Comparison of ENCODE assay signal across 25 cellular contexts in genomic region chr11:46522682-46523281, GRCh38.
DNase-seq lines count a peak whose midpoint lies in the region; ATAC-seq, FAIRE-seq and TF ChIP-seq lines count a peak whose summit lies in the region.
"Had no signal": no experiment of that assay in that cellular context is flagged by ENCODE, and none has a peak within 500 bp of the region (broad histone marks: within the 10 kb centered on the region; RNA-seq: fewer than 3 reads in every experiment).

No MANE protein-coding gene starts in this region.

- H3K9me3 ChIP-seq in HEK293 (ENCODE audit: control insufficient read depth, insufficient read depth, low read depth, low read length) (no peaks in the 10 kb centered on the region), small intestine (ENCODE audit: control insufficient read depth, low read depth) (no peaks in the 10 kb centered on the region)
- H3K9me3 ChIP-seq: breast epithelium, HAP-1, prostate gland had no signal

- H3K27ac ChIP-seq in HEK293 (ENCODE audit: extremely low read depth, low read depth, low read length) (no peak overlapping the region), small intestine (ENCODE audit: low read depth in 1 of 2, low read length in 1 of 2) (peak overlapping the region in 1 of 2 donors; percentile 25)
- H3K27ac ChIP-seq: breast epithelium, prostate gland, skin epidermis, tibial nerve had no signal

- TF ChIP-seq CTCF in HEK293 (tag by site-specific recombination; IDR thresholded peaks at IDR 0.05) (no peak), WTC11 (IDR thresholded peaks at IDR 0.05) (no peak)

- H3K4me3 ChIP-seq in HEK293 (ENCODE audit: low read depth, low read length) (no peak overlapping the region), small intestine (ENCODE audit: low read depth in 1 of 2, low read length in 2 of 2) (no peak overlapping the region)
- H3K4me3 ChIP-seq: breast epithelium, HAP-1, prostate gland, skin epidermis, tibial nerve had no signal

- H3K4me3 Mint-ChIP-seq in WTC11: no peak overlapping the region
- no peak overlapping the region for H3K4me3 Mint-ChIP-seq in stimulated activated memory B cell treated with anti-CD40 and anti-IgM and Interleukin-4, amounts not matched to agents 10 μg/mL and 1 μg/mL and 100 μg/mL, for 72 hours
- H3K4me3 Mint-ChIP-seq: natural killer cell had no signal

- H3K4me1 ChIP-seq in HEK293 (ENCODE audit: control insufficient read depth, insufficient read depth, low read length) (peaks cover 4% of the 10 kb centered on the region), small intestine (ENCODE audit: control insufficient read depth in 2 of 2, insufficient read depth in 1 of 2, low read depth in 1 of 2, low read length in 1 of 2) (peaks cover 5 to 7% of the 10 kb centered on the region in 2 donors)
- H3K4me1 ChIP-seq: HAP-1, prostate gland had no signal

- H3K9me3 Mint-ChIP-seq in WTC11: peaks cover 6% of the 10 kb centered on the region
- no peaks in the 10 kb centered on the region for H3K9me3 Mint-ChIP-seq in stimulated activated memory B cell treated with anti-CD40 and anti-IgM and Interleukin-4, amounts not matched to agents 10 μg/mL and 1 μg/mL and 100 μg/mL, for 72 hours
- H3K9me3 Mint-ChIP-seq: natural killer cell had no signal

- DNase-seq in WTC11 (ENCODE audit: low spot score): no peak
- DNase-seq in left lobe of liver (ENCODE audit: low spot score): no peak
- DNase-seq in small intestine: peak; percentile 40
- no peak for DNase-seq in DMS153 (lab: John Stamatoyannopoulos, UW)
- DNase-seq in activated CD4-positive, alpha-beta T cell treated with anti-CD3 and anti-CD28 coated beads for 4 hours: no peak
- DNase-seq in NCI-H2196 treated with DMSO at 0.1 percent for 48 hours (lab: John Stamatoyannopoulos, UW; ENCODE audit: unreplicated experiment): no peak
- DNase-seq: activated CD8-positive, alpha-beta memory T cell treated with anti-CD3 and anti-CD28 coated beads, Interleukin-2, amount 50 U/mL, for 48 hours; activated gamma-delta T cell; AML-193; COR-L47; hippocampal formation; natural killer cell; NCI-H187 treated with DMSO at 0.1 percent for 48 hours; NCI-H345; SIG-M5; stimulated activated naive CD8-positive, alpha-beta T cell treated with anti-CD3 and anti-CD28 coated beads, Interleukin-15, Interleukin-2, amounts not matched to agents 100 U/mL and 50 U/mL, for 24 hours; T-helper 1 cell had no signal

- CTCF ChIA-PET in HEK293 (lab: Yijun Ruan, JAX) (interaction anchor here (0.7 to 1.9 kb wide), 10 partner anchors 9 to 227 kb away, joined by 3 to 17 read pairs (median 4); no protein-coding TSS in a partner anchor), WTC11 (lab: Charles Lee) (interaction anchor here (0.6 to 1.6 kb wide), 8 partner anchors 15 to 139 kb away, joined by 3 to 16 read pairs (median 4); partner anchors contain the start of gene CHRM4)

- ATAC-seq in WTC11: no peak
- ATAC-seq in left lobe of liver: peak; percentile 70
- no peak for ATAC-seq in stimulated activated memory B cell treated with anti-CD40 and anti-IgM and Interleukin-4, amounts not matched to agents 10 μg/mL and 1 μg/mL and 100 μg/mL, for 72 hours
- ATAC-seq: natural killer cell; stimulated activated naive CD8-positive, alpha-beta T cell treated with anti-CD3 and anti-CD28 coated beads, Interleukin-15, Interleukin-2, amounts not matched to agents 100 U/mL and 50 U/mL, for 24 hours had no signal

- peaks cover 36% of the 10 kb centered on the region for H3K4me1 Mint-ChIP-seq in WTC11
- H3K4me1 Mint-ChIP-seq in stimulated activated memory B cell treated with anti-CD40 and anti-IgM and Interleukin-4, amounts not matched to agents 10 μg/mL and 1 μg/mL and 100 μg/mL, for 72 hours: peaks cover 18% of the 10 kb centered on the region

- peak overlapping the region; percentile 5; the same call in 1 of the 2 replicates for H3K27ac Mint-ChIP-seq in WTC11
- no peak overlapping the region for H3K27ac Mint-ChIP-seq in stimulated activated memory B cell treated with anti-CD40 and anti-IgM and Interleukin-4, amounts not matched to agents 10 μg/mL and 1 μg/mL and 100 μg/mL, for 72 hours

- no peaks in the 10 kb centered on the region for H3K27me3 ChIP-seq in small intestine (ENCODE audit: control insufficient read depth in 2 of 2, insufficient read depth in 2 of 2, low read length in 2 of 2)
- H3K27me3 ChIP-seq: breast epithelium, tibial nerve had no signal

- no peaks in the 10 kb centered on the region for H3K36me3 ChIP-seq in HEK293 (ENCODE audit: control insufficient read depth in 2 of 2, insufficient read depth in 1 of 2, low read length in 2 of 2)
- H3K36me3 ChIP-seq in small intestine (ENCODE audit: control insufficient read depth in 2 of 2, insufficient read depth in 2 of 2, low read length in 2 of 2): no peaks in the 10 kb centered on the region
- H3K36me3 ChIP-seq: breast epithelium, HAP-1, prostate gland had no signal

- POLR2A ChIA-PET in HEK293 (lab: Yijun Ruan, JAX) (interaction anchor here (0.6 kb wide), 1 partner anchor 1462 kb away, joined by 3 read pairs; no protein-coding TSS in a partner anchor), WTC11 (lab: Charles Lee) (interaction anchor here (0.6 kb wide), 1 partner anchor 56 kb away, joined by 3 read pairs; no protein-coding TSS in a partner anchor)

- peaks cover 6% of the 10 kb centered on the region; the same call in 1 of the 2 replicates for H3K36me3 Mint-ChIP-seq in WTC11
- H3K36me3 Mint-ChIP-seq in stimulated activated memory B cell treated with anti-CD40 and anti-IgM and Interleukin-4, amounts not matched to agents 10 μg/mL and 1 μg/mL and 100 μg/mL, for 72 hours: peaks cover 18% of the 10 kb centered on the region
- H3K36me3 Mint-ChIP-seq: natural killer cell had no signal

- FAIRE-seq in small intestine (lab: Jason Lieb, UNC): no peak
- FAIRE-seq: keratinocyte had no signal

- WGBS in small intestine, 3 donors: 28 to 58% (median 43%) methylated on average over 5 of the region's 5 CpGs

- H3K27me3 Mint-ChIP-seq in WTC11 (ENCODE audit: low read depth): no peaks in the 10 kb centered on the region
- H3K27me3 Mint-ChIP-seq in stimulated activated memory B cell treated with anti-CD40 and anti-IgM and Interleukin-4, amounts not matched to agents 10 μg/mL and 1 μg/mL and 100 μg/mL, for 72 hours: no peaks in the 10 kb centered on the region

TF ChIP-seq in HEK293, 187 proteins besides CTCF, POLR2A, EP300 and RAD21:
- TF ChIP-seq KLF8 (tag by site-specific recombination; IDR thresholded peaks at IDR 0.05) (no peak), PRDM1 (tag by site-specific recombination; IDR thresholded peaks at IDR 0.05) (0 out of 2 replicates have a peak, but pooled peaks have one; percentile 25)

TF ChIP-seq in WTC11, 78 proteins besides CTCF, POLR2A, EP300 and RAD21 (continues in another document):
- TF ChIP-seq ZNF121 (CRISPR knock-in tag; IDR thresholded peaks at IDR 0.05): no peak
- TF ChIP-seq MXD4 (CRISPR knock-in tag; IDR thresholded peaks at IDR 0.05; ENCODE audit: borderline replicate concordance): no peak
- TF ChIP-seq ATF3 (CRISPR knock-in tag; conservative IDR thresholded peaks at IDR 0.05): no peak
- no peak for TF ChIP-seq JAZF1 (CRISPR knock-in tag; IDR thresholded peaks at IDR 0.05)
- no peak for TF ChIP-seq CDX4 (CRISPR knock-in tag; IDR thresholded peaks at IDR 0.05; ENCODE audit: borderline replicate concordance)
- no peak for TF ChIP-seq ZNF219 (CRISPR knock-in tag; IDR thresholded peaks at IDR 0.05; ENCODE audit: borderline replicate concordance)
- TF ChIP-seq ZNF423 (CRISPR knock-in tag; IDR thresholded peaks at IDR 0.05): no peak
- no peak for TF ChIP-seq ATF1 (CRISPR knock-in tag; IDR thresholded peaks at IDR 0.05)
- TF ChIP-seq GRHL2 (CRISPR knock-in tag; IDR thresholded peaks at IDR 0.05; ENCODE audit: insufficient replicate concordance, severe bottlenecking): no peak
- no peak for TF ChIP-seq SP1 (CRISPR knock-in tag; conservative IDR thresholded peaks at IDR 0.05)
- no peak for TF ChIP-seq ZNF317 (CRISPR knock-in tag; IDR thresholded peaks at IDR 0.05; ENCODE audit: borderline replicate concordance, low read depth)
- no peak for TF ChIP-seq USF2 (CRISPR knock-in tag; IDR thresholded peaks at IDR 0.05)
- no peak for TF ChIP-seq FOXK1 (CRISPR knock-in tag; IDR thresholded peaks at IDR 0.05)
- no peak for TF ChIP-seq TEAD4 (CRISPR knock-in tag; IDR thresholded peaks at IDR 0.05)
- TF ChIP-seq CREB1 (CRISPR knock-in tag; IDR thresholded peaks at IDR 0.05): no peak
